15 cellular contexts compared by ENCODE assay signal in genomic region chr3:12988728-12989454, GRCh38.
DNase-seq lines count a peak whose midpoint lies in the region; ATAC-seq, FAIRE-seq and TF ChIP-seq lines count a peak whose summit lies in the region.
"Had no signal": no experiment of that assay in that cellular context is flagged by ENCODE, and none has a peak within 500 bp of the region (broad histone marks: within the 10 kb centered on the region; RNA-seq: fewer than 3 reads in every experiment).

No MANE protein-coding gene starts in this region.

- H3K27me3 ChIP-seq in keratinocyte (ENCODE audit: control insufficient read depth, extremely low read depth, insufficient read depth, low read length) = peaks cover 28% of the 10 kb centered on the region

- dilution Hi-C loops in keratinocyte (cut with MboI; ENCODE audit: extremely low pct_ligation_motif_present, low sequenced_read_pairs) = no loop called here

- POLR2A ChIA-PET in T-cell (lab: Charles Lee) = no interaction called here
- POLR2A ChIA-PET in activated CD4-positive, alpha-beta T cell treated with anti-CD3 and anti-CD28 coated beads for 36 hours (lab: Charles Lee) = interaction anchor here (0.7 kb wide), 1 partner anchor 193 kb away, joined by 3 read pairs; no protein-coding TSS in a partner anchor

- H3K9me3 ChIP-seq in keratinocyte (ENCODE audit: control insufficient read depth, low read depth, low read length) = no peaks in the 10 kb centered on the region

- no peaks in the 10 kb centered on the region for H3K9me1 ChIP-seq in keratinocyte (ENCODE audit: control insufficient read depth, extremely low read depth, insufficient read depth, low read length)

- no peak overlapping the region for H3K4me2 ChIP-seq in keratinocyte (ENCODE audit: control insufficient read depth, extremely low read depth, insufficient read depth, low read depth, low read length)
- H3K4me2 ChIP-seq: KMS-11 had no signal

- no peaks in the 10 kb centered on the region for H3K36me3 Mint-ChIP-seq in natural killer cell
- no peaks in the 10 kb centered on the region for H3K36me3 Mint-ChIP-seq in natural killer cell treated with Interleukin-12 subunit alpha and Interleukin-12 subunit beta and Interleukin-15 and Interleukin-18, amount 100 ng/mL, for 72 hours
- H3K36me3 Mint-ChIP-seq in T-cell = no peaks in the 10 kb centered on the region
- H3K36me3 Mint-ChIP-seq in activated CD4-positive, alpha-beta T cell treated with anti-CD3 and anti-CD28 coated beads for 36 hours (ENCODE audit: low read depth) = peaks cover 3% of the 10 kb centered on the region

- H3K4me1 Mint-ChIP-seq in natural killer cell (peaks cover 46 to 69% of the 10 kb centered on the region in 2 donors), T-cell (peaks cover 47 to 76% (median 67%) of the 10 kb centered on the region in 3 donors)
- H3K4me1 Mint-ChIP-seq in natural killer cell treated with Interleukin-12 subunit alpha and Interleukin-12 subunit beta and Interleukin-15 and Interleukin-18, amount 100 ng/mL, for 72 hours (ENCODE audit: low read depth in 2 of 2) = peaks cover 20 to 47% of the 10 kb centered on the region in 2 donors
- peaks cover 30% of the 10 kb centered on the region for H3K4me1 Mint-ChIP-seq in activated CD4-positive, alpha-beta T cell treated with anti-CD3 and anti-CD28 coated beads for 36 hours

- no peak for ATAC-seq in natural killer cell
- no peak for ATAC-seq in natural killer cell treated with Interleukin-12 subunit alpha and Interleukin-12 subunit beta and Interleukin-15 and Interleukin-18, amount 100 ng/mL, for 72 hours
- no peak for ATAC-seq in T-cell (replicated peaks in 1 of 4)
- no peak for ATAC-seq in activated CD4-positive, alpha-beta T cell treated with anti-CD3 and anti-CD28 coated beads for 36 hours
- ATAC-seq in GM21381 (IDR thresholded peaks at IDR 0.05; ENCODE audit: unreplicated experiment) = no peak
- ATAC-seq: Panc1 had no signal

- no peak overlapping the region for H3K27ac ChIP-seq in keratinocyte (ENCODE audit: control insufficient read depth, insufficient read depth, low read length)
- H3K27ac ChIP-seq: KMS-11 had no signal

- H3K4me1 ChIP-seq in keratinocyte (ENCODE audit: control insufficient read depth, extremely low read depth, insufficient read depth, low read length) = peaks cover 4% of the 10 kb centered on the region

- H3K9ac ChIP-seq in keratinocyte (ENCODE audit: control insufficient read depth, extremely low read depth, insufficient read depth, low read length) = no peak overlapping the region
- H3K9ac ChIP-seq: KMS-11 had no signal

- peak; percentile 51 for FAIRE-seq in keratinocyte (lab: Jason Lieb, UNC)

- intact Hi-C loops in natural killer cell (cut with micrococcal nuclease) = no loop called here
- intact Hi-C loops in activated CD4-positive, alpha-beta T cell treated with anti-CD3 and anti-CD28 coated beads for 36 hours (cut with DNase I, micrococcal nuclease) = no loop called here

- H4K20me1 ChIP-seq in keratinocyte (ENCODE audit: control insufficient read depth, extremely low read depth, insufficient read depth, low read length) = peaks cover 3% of the 10 kb centered on the region

- no peaks in the 10 kb centered on the region for H3K36me3 ChIP-seq in keratinocyte (ENCODE audit: control insufficient read depth in 2 of 2, extremely low read depth in 1 of 2, insufficient read depth in 2 of 2, low read length in 2 of 2)

- CTCF ChIA-PET in T-cell (lab: Charles Lee) = interaction anchor here (0.5 to 1.8 kb wide), 3 partner anchors 11 to 29 kb away, joined by 4 read pairs; no protein-coding TSS in a partner anchor
- CTCF ChIA-PET in activated CD4-positive, alpha-beta T cell treated with anti-CD3 and anti-CD28 coated beads for 36 hours (lab: Charles Lee) = interaction anchor here (0.6 to 1.9 kb wide), 7 partner anchors 9 to 147 kb away, joined by 3 to 7 read pairs (median 3); partner anchors contain the start of gene RPL32

- H3K27ac Mint-ChIP-seq in natural killer cell (peak overlapping the region; percentile 46 to 48), T-cell (peak overlapping the region; percentile 57 to 70)
- H3K27ac Mint-ChIP-seq in natural killer cell treated with Interleukin-12 subunit alpha and Interleukin-12 subunit beta and Interleukin-15 and Interleukin-18, amount 100 ng/mL, for 72 hours = peak overlapping the region in 1 of 2 donors; percentile 6
- no peak overlapping the region for H3K27ac Mint-ChIP-seq in activated CD4-positive, alpha-beta T cell treated with anti-CD3 and anti-CD28 coated beads for 36 hours

- no peak for DNase-seq in natural killer cell
- DNase-seq in natural killer cell treated with Interleukin-12 subunit alpha and Interleukin-12 subunit beta and Interleukin-15 and Interleukin-18, amount 100 ng/mL, for 72 hours (ENCODE audit: low spot score) = no peak
- DNase-seq in T-cell = no peak
- no peak for DNase-seq in keratinocyte (ENCODE audit: low read depth, low spot score)
- DNase-seq in activated CD4-positive, alpha-beta T cell treated with anti-CD3 and anti-CD28 coated beads for 36 hours = no peak
- DNase-seq in stimulated activated CD4-positive, alpha-beta T cell treated with anti-CD3 and anti-CD28 coated beads, Interleukin-4, amount 100 ng/mL, for 4 hours = no peak
- no peak for DNase-seq in DMS53 (lab: John Stamatoyannopoulos, UW)
- DNase-seq: DND-41, NCI-H1048, NCI-H1436 treated with DMSO at 0.1 percent for 48 hours, NCI-H2081 treated with DMSO at 0.1 percent for 48 hours, NCI-H510A treated with DMSO at 0.1 percent for 48 hours had no signal

- H3K4me3 Mint-ChIP-seq in natural killer cell (no peak overlapping the region), T-cell (no peak overlapping the region)
- H3K4me3 Mint-ChIP-seq in natural killer cell treated with Interleukin-12 subunit alpha and Interleukin-12 subunit beta and Interleukin-15 and Interleukin-18, amount 100 ng/mL, for 72 hours = no peak overlapping the region
- H3K4me3 Mint-ChIP-seq in activated CD4-positive, alpha-beta T cell treated with anti-CD3 and anti-CD28 coated beads for 36 hours = no peak overlapping the region

- no peaks in the 10 kb centered on the region for H3K9me3 Mint-ChIP-seq in natural killer cell
- H3K9me3 Mint-ChIP-seq in natural killer cell treated with Interleukin-12 subunit alpha and Interleukin-12 subunit beta and Interleukin-15 and Interleukin-18, amount 100 ng/mL, for 72 hours = no peaks in the 10 kb centered on the region
- H3K9me3 Mint-ChIP-seq in T-cell = no peaks in the 10 kb centered on the region
- no peaks in the 10 kb centered on the region for H3K9me3 Mint-ChIP-seq in activated CD4-positive, alpha-beta T cell treated with anti-CD3 and anti-CD28 coated beads for 36 hours (ENCODE audit: low read depth)

- no peak overlapping the region for H3K4me3 ChIP-seq in keratinocyte (ENCODE audit: control insufficient read depth in 2 of 3, extremely low read depth in 1 of 3, insufficient read depth in 2 of 3, low read depth in 1 of 3, low read length in 3 of 3)

- no peaks in the 10 kb centered on the region for H3K79me2 ChIP-seq in keratinocyte (ENCODE audit: control insufficient read depth, insufficient read depth, low read length)

- H2AFZ ChIP-seq in keratinocyte (ENCODE audit: control insufficient read depth, low read length) = no peak overlapping the region

- H3K27me3 Mint-ChIP-seq in natural killer cell (ENCODE audit: low read depth in 2 of 2) (no peaks in the 10 kb centered on the region), T-cell (no peaks in the 10 kb centered on the region)
- H3K27me3 Mint-ChIP-seq in natural killer cell treated with Interleukin-12 subunit alpha and Interleukin-12 subunit beta and Interleukin-15 and Interleukin-18, amount 100 ng/mL, for 72 hours = no peaks in the 10 kb centered on the region
- no peaks in the 10 kb centered on the region for H3K27me3 Mint-ChIP-seq in activated CD4-positive, alpha-beta T cell treated with anti-CD3 and anti-CD28 coated beads for 36 hours

- TF ChIP-seq CTCF in natural killer cell (IDR thresholded peaks at IDR 0.05) (no peak), keratinocyte (optimal IDR thresholded peaks at IDR 0.05 in 1 of 3, IDR thresholded peaks at IDR 0.05 in 1 of 3, conservative IDR thresholded peaks at IDR 0.05 in 1 of 3; ENCODE audit: extremely low read depth in 1 of 3, insufficient read depth in 2 of 3, low read length in 3 of 3) (no peak)
